In the genomic region with DNA sequence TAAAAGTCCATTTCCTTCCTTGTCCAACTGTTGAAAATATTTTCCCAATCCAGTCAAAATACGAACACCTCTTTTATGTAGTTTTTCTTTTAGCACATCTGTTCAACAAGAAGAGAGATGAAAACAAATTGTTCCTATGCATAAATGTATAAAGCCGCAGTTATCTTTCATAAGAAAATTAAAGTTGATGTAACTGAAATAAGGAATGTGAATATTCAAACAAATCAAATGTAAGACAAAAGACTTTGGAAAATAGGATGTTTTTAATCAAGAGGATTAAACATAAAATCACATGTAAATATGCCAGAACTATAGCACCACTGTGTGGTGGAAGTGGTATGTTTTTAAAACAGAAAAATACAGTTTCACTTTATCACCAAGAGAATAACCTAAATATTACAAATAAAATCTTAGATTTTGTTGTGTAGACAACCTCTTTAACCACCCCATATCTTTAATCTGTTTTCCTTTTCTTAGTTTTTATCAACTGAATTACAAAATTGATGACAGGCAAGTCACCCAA, we compare ENCODE assay signal across 12 cellular contexts. TPM values are rescaled to one million over a fixed set of nuclear protein-coding genes. Genes with fewer than 3 reads are reported as not detected.
A peak's percentile ranks its signal among the peaks of the same experiment; 100 is the strongest.
DNase-seq lines count a peak whose midpoint lies in the region; ATAC-seq and TF ChIP-seq lines count a peak whose summit lies in the region.
"Had no signal": no experiment of that assay in that cellular context is flagged by ENCODE, and none has a peak within 500 bp of the region (broad histone marks: within the 10 kb centered on the region; RNA-seq: fewer than 3 reads in every experiment).

No MANE protein-coding gene starts in this region.

- TF ChIP-seq CTCF in brain (conservative IDR thresholded peaks at IDR 0.05) (peak; percentile 67 to 69), GM20000 (IDR thresholded peaks at IDR 0.05; ENCODE audit: extremely low read depth, missing control alignments) (no peak)

- H3K9me3 Mint-ChIP-seq in brain: no peaks in the 10 kb centered on the region

- no peaks in the 10 kb centered on the region for H3K27me3 Mint-ChIP-seq in brain

- no peaks in the 10 kb centered on the region for H3K36me3 Mint-ChIP-seq in brain

- DNase-seq in EH (ENCODE audit: low read depth): peak; percentile 22
- DNase-seq in LoVo (ENCODE audit: low spot score): peak; percentile 34
- peak; percentile 13 for DNase-seq in myocyte (ENCODE audit: low read depth)
- no peak for DNase-seq in GM20000 (ENCODE audit: low spot score)
- DNase-seq in cerebellar nuclear complex (lab: John Stamatoyannopoulos, UW): no peak
- DNase-seq: activated effector memory CD4-positive, alpha-beta T cell treated with anti-CD3 and anti-CD28 coated beads, Interleukin-2, amount 50 U/mL, for 16 hours; retina; stimulated activated naive CD4-positive, alpha-beta T cell treated with Interleukin-2 at 50 U/mL for 16 hours; T-helper 17 cell had no signal

- ATAC-seq in HG02885 (IDR thresholded peaks at IDR 0.05; ENCODE audit: poor library complexity, unreplicated experiment) (no peak), HG03354 (IDR thresholded peaks at IDR 0.05; ENCODE audit: poor library complexity, severe bottlenecking, unreplicated experiment) (no peak)
- ATAC-seq: T-helper 17 cell had no signal

- no peak overlapping the region for H3K4me3 Mint-ChIP-seq in brain
- H3K4me3 Mint-ChIP-seq: T-helper 17 cell had no signal

- H3K27ac Mint-ChIP-seq in brain: peak overlapping the region in 1 of 5 experiments; percentile 26
- H3K27ac Mint-ChIP-seq: T-helper 17 cell had no signal

- peaks cover 10% of the 10 kb centered on the region for H3K4me1 Mint-ChIP-seq in brain
- H3K4me1 Mint-ChIP-seq: T-helper 17 cell had no signal

RNA-seq across cellular contexts. Expression of gene CAPS2, which starts 40.4 kb away (rescaled TPM):
- 5.3 TPM for polyA plus RNA-seq in brain (ENCODE audit: insufficient read depth, low read depth, low replicate concordance)
- total RNA-seq in myocyte: 10.1 and 14.0 TPM in 2 replicates
- 5.2 TPM for polyA plus RNA-seq in myocyte (2012)

RNA-seq across cellular contexts. Expression of gene GLIPR1L1, which starts 44.7 kb away (rescaled TPM):
- not detected for polyA plus RNA-seq in brain (ENCODE audit: insufficient read depth, low read depth, low replicate concordance)
- not detected in 2 replicates for total RNA-seq in myocyte
- polyA plus RNA-seq in myocyte (2012): 0.15 TPM
- total RNA-seq: T-helper 17 cell had no signal

Comparison
In these comparisons a context has a peak if more than half of its experiments do, and no peak if none do; other contexts are left out.
1. DNase-seq: peak in EH (single experiment), LoVo (single experiment) and myocyte (single experiment); none in GM20000 (single experiment) and cerebellar nuclear complex (0 of 2).